ENCODE assay signal across 8 cellular contexts in the genomic region with DNA sequence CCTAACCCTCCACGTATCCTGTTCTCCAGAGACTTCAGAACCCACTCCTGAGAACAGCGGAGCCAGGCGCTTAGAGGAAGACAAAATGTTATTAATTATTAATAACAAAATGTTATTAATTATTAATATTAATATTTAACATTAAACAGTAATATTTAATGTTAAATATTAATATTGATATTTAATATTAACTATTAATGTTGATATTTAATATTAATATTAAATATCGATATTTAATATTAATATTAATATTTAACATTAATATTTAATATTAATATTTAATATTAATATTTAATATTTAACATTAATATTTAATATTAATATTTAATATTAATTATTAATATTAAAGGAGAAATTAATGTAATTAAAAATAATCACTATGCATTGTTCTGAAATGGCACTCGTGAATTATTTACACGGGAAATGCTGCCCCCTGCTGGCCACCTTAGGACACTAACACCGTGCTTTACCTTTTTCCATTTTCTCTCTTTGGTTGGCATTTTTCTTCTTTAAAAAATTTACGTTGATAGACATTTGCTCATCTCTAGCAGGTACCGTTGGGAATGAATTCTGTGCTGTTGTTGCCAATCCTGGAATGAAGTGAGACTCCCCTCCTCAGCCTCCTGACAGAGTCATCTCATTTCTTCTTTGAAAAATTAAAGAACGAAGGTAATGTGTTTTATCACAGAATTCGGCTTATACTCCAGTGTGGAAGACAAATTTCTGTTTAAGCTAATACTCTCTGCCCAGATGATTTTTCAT. TPM values are rescaled to one million over a fixed set of nuclear protein-coding genes. Genes with fewer than 3 reads are reported as not detected.
DNase-seq lines count a peak whose midpoint lies in the region; ATAC-seq and TF ChIP-seq lines count a peak whose summit lies in the region.

No MANE protein-coding gene starts in this region.

- no peaks in the 10 kb centered on the region for H3K27me3 ChIP-seq in upper lobe of left lung

- no peaks in the 10 kb centered on the region for H3K36me3 Mint-ChIP-seq in osteocyte (ENCODE audit: unreplicated experiment)

- peaks cover 34% of the 10 kb centered on the region for H3K27me3 Mint-ChIP-seq in osteocyte (ENCODE audit: unreplicated experiment)

- H3K4me1 Mint-ChIP-seq in osteocyte (ENCODE audit: unreplicated experiment): no peaks in the 10 kb centered on the region

- H3K4me3 Mint-ChIP-seq in osteocyte (ENCODE audit: unreplicated experiment): no peak overlapping the region

- TF ChIP-seq CTCF in osteocyte (IDR thresholded peaks at IDR 0.05) (peak; percentile 77), upper lobe of left lung (IDR thresholded peaks at IDR 0.05) (peak; percentile 47 to 84 (median 68))

- no peak overlapping the region for H3K27ac ChIP-seq in upper lobe of left lung

- WGBS in upper lobe of left lung, 2 donors: 49 to 50% methylated on average over 11 of the region's 11 CpGs

- no peak overlapping the region for H3K4me3 ChIP-seq in upper lobe of left lung

- H3K27ac Mint-ChIP-seq in osteocyte (ENCODE audit: unreplicated experiment): no peak overlapping the region

- no peaks in the 10 kb centered on the region for H3K36me3 ChIP-seq in upper lobe of left lung

- no peaks in the 10 kb centered on the region for H3K9me3 Mint-ChIP-seq in osteocyte (ENCODE audit: unreplicated experiment)

- TF ChIP-seq EP300 in upper lobe of left lung (IDR thresholded peaks at IDR 0.05): no peak

- peak; percentile 35 for DNase-seq in NK-92 treated with Interleukin-12 subunit alpha and Interleukin-12 subunit beta, amount 100 ng/mL, for 24 hours (lab: John Stamatoyannopoulos, UW)
- no peak for DNase-seq in NK-92 (lab: John Stamatoyannopoulos, UW; ENCODE audit: unreplicated experiment)
- DNase-seq in NCI-H510A (lab: John Stamatoyannopoulos, UW): peak; percentile 30
- peak; percentile 68 for DNase-seq in activated CD8-positive, alpha-beta memory T cell treated with anti-CD3 and anti-CD28 coated beads, Interleukin-2, amount 50 U/mL, for 4 hours
- DNase-seq in fibroblast of peridontal ligament (ENCODE audit: extremely low read depth): peak; percentile 54
- DNase-seq in osteocyte (ENCODE audit: extremely low spot score, unreplicated experiment): no peak
- DNase-seq in upper lobe of left lung: peak in 1 of 2 donors; percentile 48

- H3K4me1 ChIP-seq in upper lobe of left lung: no peaks in the 10 kb centered on the region

- no peak for ATAC-seq in upper lobe of left lung (ENCODE audit: low FRiP score in 2 of 2)
- no peak for ATAC-seq in GM19035 (IDR thresholded peaks at IDR 0.05; ENCODE audit: unreplicated experiment)

- no peaks in the 10 kb centered on the region for H3K9me3 ChIP-seq in upper lobe of left lung

- no peak for TF ChIP-seq POLR2A in upper lobe of left lung (IDR thresholded peaks at IDR 0.05)

RNA-seq across cellular contexts. Expression of a gene that starts 7.5 kb away (rescaled TPM):
- total RNA-seq in osteocyte (not detected in 2 replicates), upper lobe of left lung (10 to 100 TPM; 23.0 to 94.7 (median 75.7) TPM)

Comparison
In these comparisons a context has a peak if more than half of its experiments do, and no peak if none do; other contexts are left out.
1. DNase-seq: peak in NK-92 treated with Interleukin-12 subunit alpha and Interleukin-12 subunit beta, amount 100 ng/mL, for 24 hours (single experiment), NCI-H510A (single experiment), activated CD8-positive, alpha-beta memory T cell treated with anti-CD3 and anti-CD28 coated beads, Interleukin-2, amount 50 U/mL, for 4 hours (single experiment) and fibroblast of peridontal ligament (single experiment); none in NK-92 (single experiment) and osteocyte (single experiment).
2. RNA of a gene that starts 7.5 kb away (total RNA-seq): 23.0 to 94.7 TPM in upper lobe of left lung; not detected in osteocyte; every median in the first group is over 10 times any median in the second.